Comparison of ENCODE assay signal across 8 cellular contexts in genomic region chr6:36409718-36410117, GRCh38. TPM values are rescaled to one million over a fixed set of nuclear protein-coding genes. Genes with fewer than 3 reads are reported as not detected.
"Had no signal": no experiment of that assay in that cellular context is flagged by ENCODE, and none has a peak within 500 bp of the region (broad histone marks: within the 10 kb centered on the region; RNA-seq: fewer than 3 reads in every experiment).

No MANE protein-coding gene starts in this region.

RNA-seq across cellular contexts. Expression of gene ETV7, which starts 22.2 kb away (rescaled TPM):
- total RNA-seq: ascending aorta, bronchial epithelial cell, cardiac muscle cell, cerebellum, chondrocyte had no signal

RNA-seq across cellular contexts. Expression of gene PXT1, which starts 32.9 kb away (rescaled TPM):
- total RNA-seq: adrenal gland, aorta, ascending aorta, body of pancreas, bronchial epithelial cell, cardiac muscle cell, cerebellum, chondrocyte had no signal
- polyA plus RNA-seq: adrenal gland had no signal
